Comparison of ENCODE assay signal across 9 cellular contexts in the genomic region with DNA sequence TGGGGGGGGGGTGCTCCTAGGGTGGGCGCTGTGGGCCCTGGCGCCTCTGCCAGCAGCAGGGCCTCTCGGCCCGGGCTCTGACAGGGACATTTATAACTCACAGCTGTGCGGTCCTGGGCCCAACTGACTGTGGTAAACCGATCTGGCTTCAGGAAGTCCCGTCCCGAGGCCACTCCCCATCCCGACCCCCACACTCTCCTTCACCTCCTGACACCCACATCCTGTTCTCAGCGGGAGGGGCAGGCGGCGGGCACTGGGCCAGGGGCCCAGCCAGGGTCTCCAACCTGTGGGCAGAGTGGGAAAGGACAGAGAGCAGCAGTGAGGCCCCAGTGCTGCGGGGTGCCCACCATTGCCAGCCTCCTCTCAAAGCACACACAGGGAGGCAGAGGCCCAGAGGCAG.
DNase-seq lines count a peak whose midpoint lies in the region; ATAC-seq, FAIRE-seq and TF ChIP-seq lines count a peak whose summit lies in the region.
"Had no signal": no experiment of that assay in that cellular context is flagged by ENCODE, and none has a peak within 500 bp of the region (broad histone marks: within the 10 kb centered on the region; RNA-seq: fewer than 3 reads in every experiment).

No MANE protein-coding gene starts in this region.

- no peak overlapping the region for H2BK120ac ChIP-seq in H9 (ENCODE audit: low read depth, low read length, poor library complexity, severe bottlenecking)

- 59 to 66% methylated on average over 12 to 13 of the region's 13 CpGs for WGBS in pancreas, 2 donors
- no CpG with 5 or more reads among the region's 13 CpGs for WGBS in H9 (ENCODE audit: extremely low coverage, insufficient read length, low lambda C conversion rate)

- H2AK5ac ChIP-seq in H9 (ENCODE audit: insufficient read length, low read length) = no peak overlapping the region

- H3K14ac ChIP-seq in H9 (ENCODE audit: insufficient read depth, low read length) = no peak overlapping the region

- ATAC-seq in GM18868 (IDR thresholded peaks at IDR 0.05; ENCODE audit: unreplicated experiment) = peak; percentile 78
- peak; percentile 56 for ATAC-seq in HG02870 (IDR thresholded peaks at IDR 0.05; ENCODE audit: unreplicated experiment)
- peak in 3 of 4 donors; percentile 25 to 29 (median 28) for ATAC-seq in pancreas

- DNase-seq in SKM-1 treated with dmso at 0.1 percent for 144 hours (lab: John Stamatoyannopoulos, UW; ENCODE audit: unreplicated experiment) = peak; percentile 60
- DNase-seq in coronary artery (ENCODE audit: low spot score) = no peak
- no peak for DNase-seq in pancreas
- DNase-seq in NCI-H226 = no peak
- DNase-seq in H9 = no peak
- no peak for DNase-seq in cerebellum (ENCODE audit: low spot score)

- H3K18ac ChIP-seq in H9 (ENCODE audit: insufficient read length, low read depth, low read length) = no peak overlapping the region

- no peak overlapping the region for H2BK12ac ChIP-seq in H9 (ENCODE audit: insufficient read length, low read depth, low read length)

- H3K27me3 Mint-ChIP-seq in H9 (ENCODE audit: low read depth) = no peaks in the 10 kb centered on the region

- H3K4ac ChIP-seq in H9 (ENCODE audit: low read depth, low read length) = no peak overlapping the region

- H3K23ac ChIP-seq in H9 (ENCODE audit: insufficient read length, low read depth, low read length) = no peak overlapping the region

- peaks cover 58 to 64% of the 10 kb centered on the region in 2 experiments for H3K4me1 Mint-ChIP-seq in H9

- intact Hi-C loops in pancreas (cut with DNase I) = no loop called here

- peaks cover 0 to 19% (median 7%) of the 10 kb centered on the region in 3 donors for H3K4me1 ChIP-seq in pancreas
- peaks cover 5% of the 10 kb centered on the region; the same call in 1 of the 2 replicates for H3K4me1 ChIP-seq in H9 (ENCODE audit: insufficient read depth, low read length)

- H3K9ac ChIP-seq in H9 (ENCODE audit: extremely low read depth, insufficient read length, low read length) = no peak overlapping the region
- H3K9ac ChIP-seq: parathyroid adenoma had no signal

- no peak overlapping the region for H2BK15ac ChIP-seq in H9 (ENCODE audit: low read depth, low read length)

- no peak overlapping the region for H3K4me3 Mint-ChIP-seq in H9

- no peaks in the 10 kb centered on the region for H3K27me3 ChIP-seq in pancreas
- H3K27me3 ChIP-seq in H9 (ENCODE audit: insufficient read depth, low read length) = no peaks in the 10 kb centered on the region

- peaks cover 2% of the 10 kb centered on the region for H3K79me1 ChIP-seq in H9 (ENCODE audit: insufficient read depth, low read depth, low read length, poor library complexity, severe bottlenecking)

- no peak overlapping the region for H4K8ac ChIP-seq in H9 (replicated peaks; ENCODE audit: insufficient read length, low read depth, low read length)

- H3K4me2 ChIP-seq in H9 (ENCODE audit: insufficient read depth, insufficient read length, low read length) = no peak overlapping the region

- peak overlapping the region; percentile 74 to 83 for H3K27ac ChIP-seq in coronary artery
- peak overlapping the region in 3 of 4 donors; percentile 3 to 37 (median 15) for H3K27ac ChIP-seq in pancreas
- H3K27ac ChIP-seq in H9 (ENCODE audit: insufficient read length, low read depth, low read length) = no peak overlapping the region
- H3K27ac ChIP-seq: parathyroid adenoma had no signal

- no peak overlapping the region for H2BK5ac ChIP-seq in H9 (ENCODE audit: insufficient read length, low read length)

- H2BK20ac ChIP-seq in H9 (ENCODE audit: low read depth, low read length, poor library complexity, severe bottlenecking) = no peak overlapping the region

- no peak overlapping the region for H4K5ac ChIP-seq in H9 (ENCODE audit: insufficient read length, low read depth, low read length)

- H3K9me3 Mint-ChIP-seq in H9 = no peaks in the 10 kb centered on the region

- H3K36me3 ChIP-seq in pancreas = peaks cover 0 to 23% (median 7%) of the 10 kb centered on the region in 3 donors

- H3K27ac Mint-ChIP-seq in H9 = peak overlapping the region in 1 of 3 experiments; percentile 65; a peak in 1 of 7 replicates

- H3K23me2 ChIP-seq in H9 (ENCODE audit: insufficient read length, low read depth, low read length, poor library complexity, severe bottlenecking) = no peaks in the 10 kb centered on the region

- FAIRE-seq in pancreas (lab: Jason Lieb, UNC) = no peak

- H3K9me3 ChIP-seq in pancreas = no peaks in the 10 kb centered on the region
- no peaks in the 10 kb centered on the region for H3K9me3 ChIP-seq in H9 (ENCODE audit: control insufficient read depth, low read depth, low read length)

- peaks cover 5 to 23% (median 15%) of the 10 kb centered on the region in 3 experiments; a peak in 6 of 7 replicates for H3K36me3 Mint-ChIP-seq in H9 (ENCODE audit: insufficient read depth in 1 of 3, low read depth in 3 of 3)

- H3K79me2 ChIP-seq in H9 (ENCODE audit: insufficient read depth, low read length) = no peaks in the 10 kb centered on the region

- H3T11ph ChIP-seq in H9 (ENCODE audit: low read length) = no peak overlapping the region

- H4K20me1 ChIP-seq in H9 (ENCODE audit: control insufficient read depth, insufficient read depth, insufficient read length) = no peaks in the 10 kb centered on the region

- H3K56ac ChIP-seq in H9 (ENCODE audit: insufficient read length, low read depth, low read length) = no peak overlapping the region

- TF ChIP-seq CTCF in coronary artery (IDR thresholded peaks at IDR 0.05) (no peak), pancreas (IDR thresholded peaks at IDR 0.05) (no peak), H9 (conservative IDR thresholded peaks at IDR 0.05) (no peak)

- no peak overlapping the region for H4K91ac ChIP-seq in H9 (ENCODE audit: insufficient read length, low read depth, low read length)

- H3K4me3 ChIP-seq in coronary artery (peak overlapping the region; percentile 9), pancreas (no peak overlapping the region)

- no peak overlapping the region for H2AFZ ChIP-seq in H9 (ENCODE audit: low read length)
- H2AFZ ChIP-seq: parathyroid adenoma had no signal

Comparison
In these comparisons a context has a peak if more than half of its experiments do, and no peak if none do; other contexts are left out.
1. ATAC-seq: peak in every context shown above with its lines; median percentile 78 in GM18868; 56 in HG02870; 28 in pancreas.